ENCODE assay signal across 8 cellular contexts in genomic region chr9:131405858-131406566, GRCh38. TPM values are rescaled to one million over a fixed set of nuclear protein-coding genes. Genes with fewer than 3 reads are reported as not detected.
DNase-seq lines count a peak whose midpoint lies in the region; ATAC-seq and TF ChIP-seq lines count a peak whose summit lies in the region.

No MANE protein-coding gene starts in this region.

- DNase-seq in NCI-H146 (lab: John Stamatoyannopoulos, UW) (peak; percentile 28), NCI-H146 treated with DMSO at 0.1 percent for 48 hours (lab: John Stamatoyannopoulos, UW; ENCODE audit: unreplicated experiment) (no peak), islet precursor cell (peak; percentile 62), stomach (no peak), cerebellar nuclear complex (lab: John Stamatoyannopoulos, UW) (no peak), NOMO-1 (lab: John Stamatoyannopoulos, UW; ENCODE audit: unreplicated experiment in 2 of 2) (no peak), COR-L47 (lab: John Stamatoyannopoulos, UW) (no peak)
- DNase-seq in activated naive CD8-positive, alpha-beta T cell treated with anti-CD3 and anti-CD28 coated beads, Interleukin-2, amount 10 ng/mL, durations not matched to agents 7 days and 5 days: no peak

- H3K36me3 Mint-ChIP-seq in activated naive CD8-positive, alpha-beta T cell treated with anti-CD3 and anti-CD28 coated beads, Interleukin-2, amount 10 ng/mL, durations not matched to agents 7 days and 5 days: peaks cover 22% of the 10 kb centered on the region

- no peak for TF ChIP-seq POLR2A in stomach (IDR thresholded peaks at IDR 0.05)

- H3K4me1 Mint-ChIP-seq in activated naive CD8-positive, alpha-beta T cell treated with anti-CD3 and anti-CD28 coated beads, Interleukin-2, amount 10 ng/mL, durations not matched to agents 7 days and 5 days: peaks cover 79% of the 10 kb centered on the region

- POLR2A ChIA-PET in activated naive CD8-positive, alpha-beta T cell treated with anti-CD3 and anti-CD28 coated beads, Interleukin-2, amount 10 ng/mL, durations not matched to agents 7 days and 5 days (lab: Charles Lee): interaction anchor here (0.9 to 9.3 kb wide), 7 partner anchors 9 to 326 kb away, joined by 3 to 104 read pairs (median 5); no protein-coding TSS in a partner anchor

- intact Hi-C loops in stomach (cut with DNase I; ENCODE audit: low total_unique reads): no loop called here

- WGBS in stomach, 5 donors: 11 to 29% (median 28%) methylated on average over 7 to 9 of the region's 9 CpGs

- H3K27me3 Mint-ChIP-seq in activated naive CD8-positive, alpha-beta T cell treated with anti-CD3 and anti-CD28 coated beads, Interleukin-2, amount 10 ng/mL, durations not matched to agents 7 days and 5 days: no peaks in the 10 kb centered on the region

- peaks cover 89 to 100% (median 96%) of the 10 kb centered on the region in 4 donors for H3K4me1 ChIP-seq in stomach

- no peaks in the 10 kb centered on the region for H3K9me3 ChIP-seq in stomach

- ATAC-seq in activated naive CD8-positive, alpha-beta T cell treated with anti-CD3 and anti-CD28 coated beads, Interleukin-2, amount 10 ng/mL, durations not matched to agents 7 days and 5 days (ENCODE audit: low read depth): no peak

- peak overlapping the region; percentile 33 to 84 (median 79) for H3K27ac ChIP-seq in stomach

- no peak for TF ChIP-seq CTCF in stomach (IDR thresholded peaks at IDR 0.05)

- H3K36me3 ChIP-seq in stomach: no peaks in the 10 kb centered on the region

- H3K9me3 Mint-ChIP-seq in activated naive CD8-positive, alpha-beta T cell treated with anti-CD3 and anti-CD28 coated beads, Interleukin-2, amount 10 ng/mL, durations not matched to agents 7 days and 5 days: no peaks in the 10 kb centered on the region

- no peak for TF ChIP-seq EP300 in stomach (IDR thresholded peaks at IDR 0.05)

- peak overlapping the region; percentile 88 for H3K27ac Mint-ChIP-seq in activated naive CD8-positive, alpha-beta T cell treated with anti-CD3 and anti-CD28 coated beads, Interleukin-2, amount 10 ng/mL, durations not matched to agents 7 days and 5 days

- peak overlapping the region; percentile 8 to 34 (median 18) for H3K4me3 ChIP-seq in stomach

- no peaks in the 10 kb centered on the region for H3K27me3 ChIP-seq in stomach

- peak overlapping the region; percentile 81 for H3K4me3 Mint-ChIP-seq in activated naive CD8-positive, alpha-beta T cell treated with anti-CD3 and anti-CD28 coated beads, Interleukin-2, amount 10 ng/mL, durations not matched to agents 7 days and 5 days

RNA-seq across cellular contexts. Expression of gene PRRC2B, which starts 12.1 kb away (rescaled TPM):
- 100 to 1,000 TPM; 300 to 309 TPM for total RNA-seq in activated naive CD8-positive, alpha-beta T cell treated with anti-CD3 and anti-CD28 coated beads, Interleukin-2, amount 10 ng/mL, durations not matched to agents 7 days and 5 days
- 100 to 1,000 TPM in 3 of 5 donors, 10 to 100 TPM in 2; 70.6 to 251 (median 135) TPM for total RNA-seq in stomach
- polyA plus RNA-seq in stomach: 10 to 100 TPM; 26.3 to 36.4 (median 30.5) TPM

Comparison
In these comparisons a context has a peak if more than half of its experiments do, and no peak if none do; other contexts are left out.
1. DNase-seq: peak in NCI-H146 (single experiment) and islet precursor cell (single experiment); none in NCI-H146 treated with DMSO at 0.1 percent for 48 hours (single experiment), activated naive CD8-positive, alpha-beta T cell treated with anti-CD3 and anti-CD28 coated beads, Interleukin-2, amount 10 ng/mL, durations not matched to agents 7 days and 5 days (single experiment), stomach (single experiment), cerebellar nuclear complex (0 of 2), NOMO-1 (0 of 2) and COR-L47 (single experiment).